ENCODE assay signal across 24 cellular contexts in the genomic region with DNA sequence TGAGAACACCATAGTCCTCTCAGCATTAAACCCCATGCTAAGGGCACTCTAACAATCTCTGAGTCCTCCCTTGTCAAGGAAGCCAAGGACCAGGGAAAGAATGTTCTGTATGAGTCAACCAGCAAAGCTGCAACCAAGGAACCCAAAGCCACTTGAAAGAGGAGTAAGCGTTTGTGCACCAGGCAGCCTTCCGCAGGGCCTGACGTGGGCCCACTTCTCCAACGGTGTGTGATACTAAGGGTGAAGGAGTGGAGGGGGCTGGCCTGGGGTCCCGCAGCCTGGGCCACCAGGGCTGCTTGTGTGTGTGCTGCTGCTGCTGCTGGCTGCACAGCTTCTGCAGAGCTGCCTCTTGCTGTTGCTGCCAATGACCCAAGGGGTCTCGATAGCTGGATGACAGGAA.
"Had no signal": no experiment of that assay in that cellular context is flagged by ENCODE, and none has a peak within 500 bp of the region (broad histone marks: within the 10 kb centered on the region; RNA-seq: fewer than 3 reads in every experiment).

No MANE protein-coding gene starts in this region.

- H3K9me3 ChIP-seq: right atrium auricular region, suprapubic skin, transverse colon, uterus had no signal

- H3K27ac Mint-ChIP-seq: activated CD4-positive, alpha-beta T cell treated with anti-CD3 and anti-CD28 coated beads, Interleukin-2, amount 10 ng/mL, durations not matched to agents 24 days and 14 days; activated naive CD4-positive, alpha-beta T cell treated with anti-CD3 and anti-CD28 coated beads, Interleukin-2, amount 50 U/mL, for 24 hours; activated T-cell treated with anti-CD3 and anti-CD28 coated beads, Interleukin-2, amount 50 U/mL, for 72 hours; endodermal cell; mesothelial cell of epicardium; nephron; T-cell had no signal

- H3K4me3 ChIP-seq: dorsolateral prefrontal cortex, lung, right atrium auricular region, suprapubic skin, transverse colon, uterus had no signal

- DNase-seq: activated CD4-positive, alpha-beta T cell treated with anti-CD3 and anti-CD28 coated beads, Interleukin-2, amount 10 ng/mL, durations not matched to agents 24 days and 14 days; activated CD4-positive, CD25-positive, alpha-beta regulatory T cell; activated CD8-positive, alpha-beta memory T cell treated with anti-CD3 and anti-CD28 coated beads for 24 hours; activated CD8-positive, alpha-beta memory T cell treated with anti-CD3 and anti-CD28 coated beads, Interleukin-2, amount 50 U/mL, for 48 hours; activated effector memory CD4-positive, alpha-beta T cell treated with anti-CD3 and anti-CD28 coated beads, Interleukin-2, amount 50 U/mL, for 16 hours; activated T-cell treated with anti-CD3 and anti-CD28 coated beads, Interleukin-2, amount 50 U/mL, for 72 hours; amniotic stem cell; caudate nucleus; dorsolateral prefrontal cortex; endodermal cell; hypothalamus; nucleus accumbens; stimulated activated naive CD8-positive, alpha-beta T cell treated with anti-CD3 and anti-CD28 coated beads, Interleukin-15, amount 100 ng/mL, for 72 hours; T-cell; T-helper 9 cell; transverse colon; uterus had no signal

- H3K4me1 ChIP-seq: right atrium auricular region, suprapubic skin, transverse colon, uterus had no signal

- H3K27me3 Mint-ChIP-seq: activated naive CD4-positive, alpha-beta T cell treated with anti-CD3 and anti-CD28 coated beads, Interleukin-2, amount 50 U/mL, for 24 hours had no signal

- H3K36me3 ChIP-seq: right atrium auricular region, suprapubic skin, transverse colon, uterus had no signal

- ATAC-seq: activated T-cell treated with anti-CD3 and anti-CD28 coated beads, Interleukin-2, amount 50 U/mL, for 72 hours; left lobe of liver; stimulated activated naive CD8-positive, alpha-beta T cell treated with anti-CD3 and anti-CD28 coated beads, Interleukin-15, amount 100 ng/mL, for 72 hours; T-cell had no signal

- H3K27me3 ChIP-seq: right atrium auricular region, suprapubic skin, transverse colon, uterus had no signal

- H3K4me3 Mint-ChIP-seq: activated CD4-positive, alpha-beta T cell treated with anti-CD3 and anti-CD28 coated beads, Interleukin-2, amount 10 ng/mL, durations not matched to agents 24 days and 14 days; activated naive CD4-positive, alpha-beta T cell treated with anti-CD3 and anti-CD28 coated beads, Interleukin-2, amount 50 U/mL, for 24 hours; activated T-cell treated with anti-CD3 and anti-CD28 coated beads, Interleukin-2, amount 50 U/mL, for 72 hours; endodermal cell; mesothelial cell of epicardium; nephron; stimulated activated naive CD8-positive, alpha-beta T cell treated with anti-CD3 and anti-CD28 coated beads, Interleukin-15, amount 100 ng/mL, for 72 hours; T-cell had no signal

- H3K36me3 Mint-ChIP-seq: activated naive CD4-positive, alpha-beta T cell treated with anti-CD3 and anti-CD28 coated beads, Interleukin-2, amount 50 U/mL, for 24 hours; mesothelial cell of epicardium; T-cell had no signal

- H3K4me1 Mint-ChIP-seq: activated naive CD4-positive, alpha-beta T cell treated with anti-CD3 and anti-CD28 coated beads, Interleukin-2, amount 50 U/mL, for 24 hours; mesothelial cell of epicardium; nephron had no signal

- H3K9me3 Mint-ChIP-seq: activated CD4-positive, alpha-beta T cell treated with anti-CD3 and anti-CD28 coated beads, Interleukin-2, amount 10 ng/mL, durations not matched to agents 24 days and 14 days; activated naive CD4-positive, alpha-beta T cell treated with anti-CD3 and anti-CD28 coated beads, Interleukin-2, amount 50 U/mL, for 24 hours; activated T-cell treated with anti-CD3 and anti-CD28 coated beads, Interleukin-2, amount 50 U/mL, for 72 hours; endodermal cell; mesothelial cell of epicardium; nephron; stimulated activated naive CD8-positive, alpha-beta T cell treated with anti-CD3 and anti-CD28 coated beads, Interleukin-15, amount 100 ng/mL, for 72 hours; T-cell had no signal
